Comparison of ENCODE assay signal across 9 cellular contexts in genomic region chr22:47154621-47155081, GRCh38.
DNase-seq lines count a peak whose midpoint lies in the region; ATAC-seq and TF ChIP-seq lines count a peak whose summit lies in the region.
"Had no signal": no experiment of that assay in that cellular context is flagged by ENCODE, and none has a peak within 500 bp of the region (broad histone marks: within the 10 kb centered on the region; RNA-seq: fewer than 3 reads in every experiment).

No MANE protein-coding gene starts in this region.

- peak; percentile 20 for ATAC-seq in left lobe of liver
- peak; percentile 54 for ATAC-seq in thoracic aorta (ENCODE audit: insufficient number of reproducible peaks, low FRiP score, low read depth)
- ATAC-seq in GM19467 (IDR thresholded peaks at IDR 0.05; ENCODE audit: unreplicated experiment) = no peak
- ATAC-seq: activated CD4-positive, alpha-beta T cell treated with anti-CD3 and anti-CD28 coated beads for 36 hours had no signal

- DNase-seq in HS-5 (ENCODE audit: low read depth) (peak; percentile 5), cardiac fibroblast (ENCODE audit: low read depth in 2 of 2) (peak; percentile 53 to 81), left lobe of liver (ENCODE audit: low spot score) (no peak), thoracic aorta (ENCODE audit: low spot score) (no peak), DMS153 treated with DMSO at 0.1 percent for 48 hours (lab: John Stamatoyannopoulos, UW; ENCODE audit: unreplicated experiment) (no peak), NCI-H2029 treated with DMSO at 0.1 percent for 48 hours (lab: John Stamatoyannopoulos, UW) (no peak), NCI-H345 treated with DMSO at 0.1 percent for 48 hours (lab: John Stamatoyannopoulos, UW; ENCODE audit: unreplicated experiment) (no peak)
- DNase-seq: activated CD4-positive, alpha-beta T cell treated with anti-CD3 and anti-CD28 coated beads for 36 hours had no signal

- H3K36me3 ChIP-seq in thoracic aorta = no peaks in the 10 kb centered on the region

- TF ChIP-seq CTCF in cardiac fibroblast (IDR thresholded peaks at IDR 0.05; ENCODE audit: low read depth, low read length) (no peak), thoracic aorta (IDR thresholded peaks at IDR 0.05) (no peak)

- H3K4me1 ChIP-seq in thoracic aorta (ENCODE audit: control insufficient read depth in 1 of 2, low read depth in 2 of 2) = peaks cover 0 to 11% of the 10 kb centered on the region in 2 donors

- H3K4me3 ChIP-seq in cardiac fibroblast (replicated peaks in 1 of 2; ENCODE audit: low read depth in 2 of 2, low read length in 2 of 2) (peak overlapping the region in 1 of 2 donors; percentile 21), thoracic aorta (peak overlapping the region; percentile 72)

- no peaks in the 10 kb centered on the region for H3K9me3 ChIP-seq in thoracic aorta

- H3K27me3 ChIP-seq in thoracic aorta (replicated peaks; ENCODE audit: insufficient read depth) = no peaks in the 10 kb centered on the region

- H3K27ac ChIP-seq in thoracic aorta = peak overlapping the region in 1 of 2 donors; percentile 4

Comparison
In these comparisons a context has a peak if more than half of its experiments do, and no peak if none do; other contexts are left out.
1. DNase-seq: peak in HS-5 (single experiment) and cardiac fibroblast (2 of 2); none in left lobe of liver (single experiment), thoracic aorta (single experiment), DMS153 treated with DMSO at 0.1 percent for 48 hours (single experiment), NCI-H2029 treated with DMSO at 0.1 percent for 48 hours (single experiment) and NCI-H345 treated with DMSO at 0.1 percent for 48 hours (single experiment).